8 cellular contexts compared by ENCODE assay signal in genomic region chr4:140523857-140524742, GRCh38. TPM values are rescaled to one million over a fixed set of nuclear protein-coding genes. Genes with fewer than 3 reads are reported as not detected.
DNase-seq lines count a peak whose midpoint lies in the region; ATAC-seq and TF ChIP-seq lines count a peak whose summit lies in the region.

ELMOD2 (plus strand) TSS chr4:140524168; CDS start chr4:140525429, 1,261 bp downstream.

- H3K27me3 Mint-ChIP-seq in CD4-positive, CD25-positive, alpha-beta regulatory T cell, result peaks cover 4% of the 10 kb centered on the region
- no peaks in the 10 kb centered on the region for H3K27me3 Mint-ChIP-seq in activated CD4-positive, alpha-beta memory T cell treated with anti-CD3 and anti-CD28 coated beads for 36 hours

- H3K9ac ChIP-seq in duodenal mucosa (ENCODE audit: low read depth in 1 of 2, low read length in 2 of 2), result peak within 1 kb of the TSS; percentile 76 to 83

- peak within 1 kb of the TSS; percentile 82 to 94 (median 90) for H3K4me3 Mint-ChIP-seq in CD4-positive, CD25-positive, alpha-beta regulatory T cell
- peak within 1 kb of the TSS; percentile 84 for H3K4me3 Mint-ChIP-seq in activated CD4-positive, alpha-beta memory T cell treated with anti-CD3 and anti-CD28 coated beads for 36 hours

- H3K27ac ChIP-seq in CD4-positive, CD25-positive, alpha-beta regulatory T cell (ENCODE audit: insufficient read depth, low read length, poor library complexity, severe bottlenecking), result peak within 1 kb of the TSS; percentile 69
- peak within 1 kb of the TSS; percentile 54 for H3K27ac ChIP-seq in duodenal mucosa (ENCODE audit: low read depth, low read length)

- intact Hi-C loops in activated CD4-positive, alpha-beta memory T cell treated with anti-CD3 and anti-CD28 coated beads for 36 hours (cut with micrococcal nuclease), result loop anchor here (1.0 to 5.0 kb wide), 9 partner anchors 32 to 1509 kb away; partner anchors contain the start of genes NOCT, RAB33B, SCOC and ZNF330
- intact Hi-C loops in lower leg skin (cut with DNase I; ENCODE audit: low total_unique reads), result no loop called here

- peak; percentile 96 to 98 (median 97) for DNase-seq in CD4-positive, CD25-positive, alpha-beta regulatory T cell
- peak; percentile 99 for DNase-seq in NCI-H82 (lab: John Stamatoyannopoulos, UW)
- DNase-seq in activated CD4-positive, alpha-beta memory T cell treated with anti-CD3 and anti-CD28 coated beads for 36 hours, result peak; percentile 98
- peak; percentile 98 to 100 for DNase-seq in lower leg skin (ENCODE audit: low spot score in 2 of 2)
- DNase-seq in stimulated activated CD4-positive, alpha-beta T cell treated with anti-CD3 and anti-CD28 coated beads, TNF-alpha, amount 100 ng/mL, for 1 hour (ENCODE audit: low read depth in 3 of 3, low spot score in 1 of 3), result peak; percentile 90 to 94 (median 93)

- TF ChIP-seq CTCF in lower leg skin (IDR thresholded peaks at IDR 0.05), result peak in 1 of 3 donors; percentile 65

- peaks cover 10 to 36% (median 24%) of the 10 kb centered on the region in 4 donors for H3K4me1 Mint-ChIP-seq in CD4-positive, CD25-positive, alpha-beta regulatory T cell
- H3K4me1 Mint-ChIP-seq in activated CD4-positive, alpha-beta memory T cell treated with anti-CD3 and anti-CD28 coated beads for 36 hours (ENCODE audit: low read depth), result peaks cover 23% of the 10 kb centered on the region

- 1% methylated on average over 31 to 50 of the region's 77 CpGs for WGBS in lower leg skin, 2 donors

- peak within 1 kb of the TSS; percentile 94 for H3K4me3 ChIP-seq in CD4-positive, CD25-positive, alpha-beta regulatory T cell (ENCODE audit: low read depth, low read length)
- H3K4me3 ChIP-seq in duodenal mucosa (ENCODE audit: low read depth in 1 of 2, low read length in 2 of 2) (peak within 1 kb of the TSS; percentile 89 to 100), lower leg skin (ENCODE audit: low read depth, poor library complexity, severe bottlenecking) (peak within 1 kb of the TSS; percentile 97)

- H3K9me3 ChIP-seq in CD4-positive, CD25-positive, alpha-beta regulatory T cell (ENCODE audit: control insufficient read depth in 2 of 2, low read length in 2 of 2), result no peaks in the 10 kb centered on the region
- peaks cover 0 to 6% of the 10 kb centered on the region in 2 donors for H3K9me3 ChIP-seq in duodenal mucosa (ENCODE audit: control insufficient read depth in 1 of 2, low read length in 2 of 2)

- H3K36me3 ChIP-seq in CD4-positive, CD25-positive, alpha-beta regulatory T cell (ENCODE audit: control insufficient read depth, insufficient read depth, low read length), result peaks cover 3% of the 10 kb centered on the region
- H3K36me3 ChIP-seq in duodenal mucosa (ENCODE audit: control insufficient read depth in 1 of 2, insufficient read depth in 2 of 2, low read length in 2 of 2), result peaks cover 7 to 8% of the 10 kb centered on the region in 2 donors

- peaks cover 0 to 4% (median 0%) of the 10 kb centered on the region in 7 donors for H3K9me3 Mint-ChIP-seq in CD4-positive, CD25-positive, alpha-beta regulatory T cell
- no peaks in the 10 kb centered on the region for H3K9me3 Mint-ChIP-seq in activated CD4-positive, alpha-beta memory T cell treated with anti-CD3 and anti-CD28 coated beads for 36 hours

- peaks cover 8% of the 10 kb centered on the region for H3K4me1 ChIP-seq in CD4-positive, CD25-positive, alpha-beta regulatory T cell (ENCODE audit: control insufficient read depth, insufficient read depth, low read length, poor library complexity, severe bottlenecking)
- peaks cover 8 to 21% of the 10 kb centered on the region in 2 donors for H3K4me1 ChIP-seq in duodenal mucosa (ENCODE audit: control insufficient read depth in 1 of 2, insufficient read depth in 2 of 2, low read length in 2 of 2)

- peak; percentile 99 to 100 for ATAC-seq in CD4-positive, CD25-positive, alpha-beta regulatory T cell (ENCODE audit: low read depth in 2 of 2)
- ATAC-seq in GM19395 (IDR thresholded peaks at IDR 0.05; ENCODE audit: unreplicated experiment), result peak; percentile 100
- peak; percentile 100 for ATAC-seq in HG03571 (IDR thresholded peaks at IDR 0.05; ENCODE audit: unreplicated experiment)

- CTCF ChIA-PET in activated CD4-positive, alpha-beta memory T cell treated with anti-CD3 and anti-CD28 coated beads for 36 hours (lab: Charles Lee), result interaction anchor here (0.6 to 1.8 kb wide), 17 partner anchors 9 to 360 kb away, joined by 3 to 15 read pairs (median 4); partner anchors contain the start of gene SCOC

- POLR2A ChIA-PET in activated CD4-positive, alpha-beta memory T cell treated with anti-CD3 and anti-CD28 coated beads for 36 hours (lab: Charles Lee), result interaction anchor here (0.6 kb wide), 1 partner anchor 151 kb away, joined by 3 read pairs; the partner anchor contains the start of gene SCOC

- no peaks in the 10 kb centered on the region for H3K27me3 ChIP-seq in CD4-positive, CD25-positive, alpha-beta regulatory T cell (ENCODE audit: control insufficient read depth, insufficient read depth, low read length)
- no peaks in the 10 kb centered on the region for H3K27me3 ChIP-seq in duodenal mucosa (ENCODE audit: control insufficient read depth in 1 of 2, insufficient read depth in 2 of 2, low read length in 2 of 2)

- peaks cover 19% of the 10 kb centered on the region for H3K36me3 Mint-ChIP-seq in CD4-positive, CD25-positive, alpha-beta regulatory T cell
- peaks cover 13% of the 10 kb centered on the region for H3K36me3 Mint-ChIP-seq in activated CD4-positive, alpha-beta memory T cell treated with anti-CD3 and anti-CD28 coated beads for 36 hours

- H3K27ac Mint-ChIP-seq in CD4-positive, CD25-positive, alpha-beta regulatory T cell, result peak within 1 kb of the TSS; percentile 45 to 92 (median 83)
- peak within 1 kb of the TSS; percentile 54 for H3K27ac Mint-ChIP-seq in activated CD4-positive, alpha-beta memory T cell treated with anti-CD3 and anti-CD28 coated beads for 36 hours

- TF ChIP-seq POLR2A in lower leg skin (IDR thresholded peaks at IDR 0.05), result no peak

RNA-seq across cellular contexts. Expression of gene ELMOD2, which starts in this region (rescaled TPM):
- total RNA-seq in CD4-positive, CD25-positive, alpha-beta regulatory T cell, result 14.4 TPM
- 10 to 100 TPM in 2 of 4 donors, 1 to 10 TPM in 2; 8.3 to 14.8 (median 10.2) TPM for polyA plus RNA-seq in CD4-positive, CD25-positive, alpha-beta regulatory T cell
- total RNA-seq in activated CD4-positive, alpha-beta memory T cell treated with anti-CD3 and anti-CD28 coated beads for 36 hours, result 10 to 100 TPM; 15.5 to 17.3 TPM
- total RNA-seq in lower leg skin, result 10 to 100 TPM in 3 of 4 donors, 1 to 10 TPM in 1; 8.3 to 19.9 (median 13.6) TPM

Comparison
In these comparisons a context has a peak if more than half of its experiments do, and no peak if none do; other contexts are left out.
1. Peak in every context shown above with its lines: DNase-seq, ATAC-seq, H3K4me3 ChIP-seq and H3K27ac ChIP-seq.